ENCODE assay signal across 21 cellular contexts in genomic region chrX:123881330-123881729, GRCh38. TPM values are rescaled to one million over a fixed set of nuclear protein-coding genes. Genes with fewer than 3 reads are reported as not detected.
A peak's percentile ranks its signal among the peaks of the same experiment; 100 is the strongest.
DNase-seq lines count a peak whose midpoint lies in the region; ATAC-seq and TF ChIP-seq lines count a peak whose summit lies in the region.
"Had no signal": no experiment of that assay in that cellular context is flagged by ENCODE, and none has a peak within 500 bp of the region (broad histone marks: within the 10 kb centered on the region; RNA-seq: fewer than 3 reads in every experiment).

No MANE protein-coding gene starts in this region.

- DNase-seq in activated T-cell treated with anti-CD3 and anti-CD28 coated beads, Interleukin-2, amount 50 U/mL, for 72 hours: no peak
- DNase-seq in activated T-cell treated with anti-CD3 and anti-CD28 coated beads, Interleukin-2, amount 50 U/mL, for 4 hours: no peak
- DNase-seq in NCI-H2029 treated with DMSO at 0.1 percent for 48 hours (lab: John Stamatoyannopoulos, UW): peak; percentile 48
- no peak for DNase-seq in activated naive CD8-positive, alpha-beta T cell treated with anti-CD3 and anti-CD28 coated beads, Interleukin-2, amount 50 U/mL, for 24 hours
- no peak for DNase-seq in type B pancreatic cell (ENCODE audit: extremely low spot score, unreplicated experiment)
- no peak for DNase-seq in GM03348 (ENCODE audit: low spot score)
- DNase-seq in iPS-NIHi7 (ENCODE audit: extremely low spot score): no peak
- DNase-seq: ACHN; activated CD4-positive, alpha-beta T cell treated with anti-CD3 and anti-CD28 coated beads, Interleukin-2, amount 50 U/mL, for 4 hours; activated effector memory CD4-positive, alpha-beta T cell treated with Interleukin-2 at 50 U/mL for 16 hours; brain microvascular endothelial cell; effector CD8-positive, alpha-beta T cell; head of caudate nucleus; KG1; MV-4-11; NCI-H226; NCI-H774; nucleus accumbens; SK-N-SH; upper lobe of left lung had no signal

- no peak overlapping the region for H3K4me3 Mint-ChIP-seq in activated T-cell treated with anti-CD3 and anti-CD28 coated beads, Interleukin-2, amount 50 U/mL, for 72 hours
- H3K4me3 Mint-ChIP-seq in activated T-cell treated with anti-CD3 and anti-CD28 coated beads, Interleukin-2, amount 50 U/mL, for 4 hours: no peak overlapping the region
- no peak overlapping the region for H3K4me3 Mint-ChIP-seq in activated naive CD8-positive, alpha-beta T cell treated with anti-CD3 and anti-CD28 coated beads, Interleukin-2, amount 50 U/mL, for 24 hours
- no peak overlapping the region for H3K4me3 Mint-ChIP-seq in type B pancreatic cell

- peaks cover 20% of the 10 kb centered on the region for H3K4me1 Mint-ChIP-seq in activated T-cell treated with anti-CD3 and anti-CD28 coated beads, Interleukin-2, amount 50 U/mL, for 72 hours (ENCODE audit: low read depth)
- H3K4me1 Mint-ChIP-seq in activated T-cell treated with anti-CD3 and anti-CD28 coated beads, Interleukin-2, amount 50 U/mL, for 4 hours (ENCODE audit: low read depth): peaks cover 28% of the 10 kb centered on the region
- peaks cover 33% of the 10 kb centered on the region for H3K4me1 Mint-ChIP-seq in activated naive CD8-positive, alpha-beta T cell treated with anti-CD3 and anti-CD28 coated beads, Interleukin-2, amount 50 U/mL, for 24 hours
- H3K4me1 Mint-ChIP-seq in type B pancreatic cell (ENCODE audit: unreplicated experiment): no peaks in the 10 kb centered on the region

- H3K27me3 Mint-ChIP-seq in activated T-cell treated with anti-CD3 and anti-CD28 coated beads, Interleukin-2, amount 50 U/mL, for 72 hours (ENCODE audit: low read depth): no peaks in the 10 kb centered on the region
- no peaks in the 10 kb centered on the region for H3K27me3 Mint-ChIP-seq in activated T-cell treated with anti-CD3 and anti-CD28 coated beads, Interleukin-2, amount 50 U/mL, for 4 hours (ENCODE audit: low read depth)
- no peaks in the 10 kb centered on the region for H3K27me3 Mint-ChIP-seq in activated naive CD8-positive, alpha-beta T cell treated with anti-CD3 and anti-CD28 coated beads, Interleukin-2, amount 50 U/mL, for 24 hours
- no peaks in the 10 kb centered on the region for H3K27me3 Mint-ChIP-seq in type B pancreatic cell

- H3K27ac Mint-ChIP-seq in activated T-cell treated with anti-CD3 and anti-CD28 coated beads, Interleukin-2, amount 50 U/mL, for 72 hours: peak overlapping the region; percentile 80
- peak overlapping the region; percentile 18 for H3K27ac Mint-ChIP-seq in activated naive CD8-positive, alpha-beta T cell treated with anti-CD3 and anti-CD28 coated beads, Interleukin-2, amount 50 U/mL, for 24 hours
- peak overlapping the region; percentile 0 for H3K27ac Mint-ChIP-seq in type B pancreatic cell

- H3K36me3 Mint-ChIP-seq in activated T-cell treated with anti-CD3 and anti-CD28 coated beads, Interleukin-2, amount 50 U/mL, for 72 hours (ENCODE audit: insufficient read depth in 2 of 2): peaks cover 0 to 3% of the 10 kb centered on the region in 2 donors
- peaks cover 9% of the 10 kb centered on the region for H3K36me3 Mint-ChIP-seq in activated T-cell treated with anti-CD3 and anti-CD28 coated beads, Interleukin-2, amount 50 U/mL, for 4 hours (ENCODE audit: insufficient read depth)
- peaks cover 16% of the 10 kb centered on the region for H3K36me3 Mint-ChIP-seq in activated naive CD8-positive, alpha-beta T cell treated with anti-CD3 and anti-CD28 coated beads, Interleukin-2, amount 50 U/mL, for 24 hours (ENCODE audit: low read depth)
- H3K36me3 Mint-ChIP-seq in type B pancreatic cell: peaks cover 8% of the 10 kb centered on the region

- H3K9me3 Mint-ChIP-seq in activated T-cell treated with anti-CD3 and anti-CD28 coated beads, Interleukin-2, amount 50 U/mL, for 72 hours: no peaks in the 10 kb centered on the region
- H3K9me3 Mint-ChIP-seq in activated T-cell treated with anti-CD3 and anti-CD28 coated beads, Interleukin-2, amount 50 U/mL, for 4 hours: no peaks in the 10 kb centered on the region
- no peaks in the 10 kb centered on the region for H3K9me3 Mint-ChIP-seq in activated naive CD8-positive, alpha-beta T cell treated with anti-CD3 and anti-CD28 coated beads, Interleukin-2, amount 50 U/mL, for 24 hours
- H3K9me3 Mint-ChIP-seq in type B pancreatic cell: peaks cover 4% of the 10 kb centered on the region

- no peak for TF ChIP-seq CTCF in type B pancreatic cell (conservative IDR thresholded peaks at IDR 0.05)

- ATAC-seq in activated T-cell treated with anti-CD3 and anti-CD28 coated beads, Interleukin-2, amount 50 U/mL, for 72 hours (replicated peaks in 1 of 2): no peak
- ATAC-seq in activated T-cell treated with anti-CD3 and anti-CD28 coated beads, Interleukin-2, amount 50 U/mL, for 4 hours: no peak
- no peak for ATAC-seq in activated naive CD8-positive, alpha-beta T cell treated with anti-CD3 and anti-CD28 coated beads, Interleukin-2, amount 50 U/mL, for 24 hours
- no peak for ATAC-seq in GM21390 (IDR thresholded peaks at IDR 0.05; ENCODE audit: unreplicated experiment)

RNA-seq across cellular contexts. Expression of gene XIAP, which starts 21.5 kb away (rescaled TPM):
- 10 to 100 TPM; 35.1 to 41.4 TPM for total RNA-seq in activated T-cell treated with anti-CD3 and anti-CD28 coated beads, Interleukin-2, amount 50 U/mL, for 72 hours
- total RNA-seq in activated T-cell treated with anti-CD3 and anti-CD28 coated beads, Interleukin-2, amount 50 U/mL, for 4 hours: 10 to 100 TPM; 28.8 to 34.9 (median 32.8) TPM
- total RNA-seq in type B pancreatic cell (ENCODE audit: low replicate concordance): 34.4 and 37.3 TPM in 2 replicates

Comparison
In these comparisons a context has a peak if more than half of its experiments do, and no peak if none do; other contexts are left out.
1. H3K27ac Mint-ChIP-seq: peak in every context shown above with its lines; median percentile 80 in activated T-cell treated with anti-CD3 and anti-CD28 coated beads, Interleukin-2, amount 50 U/mL, for 72 hours; 18 in activated naive CD8-positive, alpha-beta T cell treated with anti-CD3 and anti-CD28 coated beads, Interleukin-2, amount 50 U/mL, for 24 hours; 0 in type B pancreatic cell.